1 cellular context compared by ENCODE assay signal in genomic region chr15:90388462-90389182, GRCh38.
TF ChIP-seq lines count a peak whose summit lies in the region.

No MANE protein-coding gene starts in this region.

TF ChIP-seq in K562, 482 proteins besides CTCF, POLR2A, EP300 and RAD21 (continued from another document and continues in another):
- TF ChIP-seq ATF1 (CRISPR knock-in tag; IDR thresholded peaks at IDR 0.05) = no peak
- peak; percentile 40; the same call in 1 of the 2 replicates for TF ChIP-seq ATF1 (tag; IDR thresholded peaks at IDR 0.05)
- no peak for TF ChIP-seq MAFG (tag; conservative IDR thresholded peaks at IDR 0.05)
- TF ChIP-seq ZNF23 (CRISPR knock-in tag; IDR thresholded peaks at IDR 0.05) = no peak
- TF ChIP-seq ERF (CRISPR knock-in tag; IDR thresholded peaks at IDR 0.05) = 0 out of 2 replicates have a peak, but pooled peaks have one; percentile 43
- no peak for TF ChIP-seq PURB (CRISPR knock-in tag; IDR thresholded peaks at IDR 0.05; ENCODE audit: low read depth)
- TF ChIP-seq EP400 (IDR thresholded peaks at IDR 0.05) = peak; percentile 72; the same call in 1 of the 2 replicates
- TF ChIP-seq, protein P1, sequence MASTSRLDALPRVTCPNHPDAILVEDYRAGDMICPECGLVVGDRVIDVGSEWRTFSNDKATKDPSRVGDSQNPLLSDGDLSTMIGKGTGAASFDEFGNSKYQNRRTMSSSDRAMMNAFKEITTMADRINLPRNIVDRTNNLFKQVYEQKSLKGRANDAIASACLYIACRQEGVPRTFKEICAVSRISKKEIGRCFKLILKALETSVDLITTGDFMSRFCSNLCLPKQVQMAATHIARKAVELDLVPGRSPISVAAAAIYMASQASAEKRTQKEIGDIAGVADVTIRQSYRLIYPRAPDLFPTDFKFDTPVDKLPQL (IDR thresholded peaks at IDR 0.05; ENCODE audit: extremely low read depth, insufficient read length) = no peak
- TF ChIP-seq FOXJ2 (tag; IDR thresholded peaks at IDR 0.05) = no peak
- no peak for TF ChIP-seq ARID1B (IDR thresholded peaks at IDR 0.05)
- no peak for TF ChIP-seq ZNF197 (CRISPR knock-in tag; IDR thresholded peaks at IDR 0.05; ENCODE audit: low read depth)
- no peak for TF ChIP-seq POLR2AphosphoS2 (IDR thresholded peaks at IDR 0.05; ENCODE audit: low read length)
- no peak for TF ChIP-seq ZNF76 (CRISPR knock-in tag; IDR thresholded peaks at IDR 0.05; ENCODE audit: borderline replicate concordance)
- peak; percentile 56 for TF ChIP-seq RBBP5 (IDR thresholded peaks at IDR 0.05; ENCODE audit: borderline replicate concordance, insufficient read depth, low read length, poor library complexity, severe bottlenecking)
- no peak for TF ChIP-seq ILF3 (IDR thresholded peaks at IDR 0.05; ENCODE audit: borderline replicate concordance)
- TF ChIP-seq MTA3 (IDR thresholded peaks at IDR 0.05; ENCODE audit: borderline replicate concordance) = 0 out of 2 replicates have a peak, but pooled peaks have one; percentile 56
- TF ChIP-seq XRCC3 (IDR thresholded peaks at IDR 0.05) = no peak
- TF ChIP-seq, protein P2, sequence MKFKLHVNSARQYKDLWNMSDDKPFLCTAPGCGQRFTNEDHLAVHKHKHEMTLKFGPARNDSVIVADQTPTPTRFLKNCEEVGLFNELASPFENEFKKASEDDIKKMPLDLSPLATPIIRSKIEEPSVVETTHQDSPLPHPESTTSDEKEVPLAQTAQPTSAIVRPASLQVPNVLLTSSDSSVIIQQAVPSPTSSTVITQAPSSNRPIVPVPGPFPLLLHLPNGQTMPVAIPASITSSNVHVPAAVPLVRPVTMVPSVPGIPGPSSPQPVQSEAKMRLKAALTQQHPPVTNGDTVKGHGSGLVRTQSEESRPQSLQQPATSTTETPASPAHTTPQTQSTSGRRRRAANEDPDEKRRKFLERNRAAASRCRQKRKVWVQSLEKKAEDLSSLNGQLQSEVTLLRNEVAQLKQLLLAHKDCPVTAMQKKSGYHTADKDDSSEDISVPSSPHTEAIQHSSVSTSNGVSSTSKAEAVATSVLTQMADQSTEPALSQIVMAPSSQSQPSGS (CRISPR knock-in tag; IDR thresholded peaks at IDR 0.05) = no peak
- no peak for TF ChIP-seq EHMT2 (IDR thresholded peaks at IDR 0.05)
- TF ChIP-seq CCAR2 (IDR thresholded peaks at IDR 0.05; ENCODE audit: low read depth, low read length) = no peak
- TF ChIP-seq NR4A1 (CRISPR knock-in tag; IDR thresholded peaks at IDR 0.05) = no peak
- no peak for TF ChIP-seq NR4A1 (tag; IDR thresholded peaks at IDR 0.05)
- no peak for TF ChIP-seq PCBP1 (IDR thresholded peaks at IDR 0.05; ENCODE audit: low read depth, low read length, poor library complexity, severe bottlenecking)
- no peak for TF ChIP-seq TRIM24 (IDR thresholded peaks at IDR 0.05)
- no peak for TF ChIP-seq MTA2 (IDR thresholded peaks at IDR 0.05; ENCODE audit: low read depth)
- no peak for TF ChIP-seq ZNF778 (CRISPR knock-in tag; IDR thresholded peaks at IDR 0.05)
- no peak for TF ChIP-seq TRIM28 (IDR thresholded peaks at IDR 0.05)
- no peak; the same call in 1 of the 2 replicates for TF ChIP-seq GABPA (tag; conservative IDR thresholded peaks at IDR 0.05; ENCODE audit: low read depth)
- no peak for TF ChIP-seq YY1 (IDR thresholded peaks at IDR 0.05; ENCODE audit: borderline replicate concordance in 1 of 3, control insufficient read depth in 1 of 3, extremely low read depth in 1 of 3, insufficient read depth in 3 of 3, insufficient read length in 1 of 3, insufficient replicate concordance in 2 of 3, low read depth in 1 of 3, low read length in 2 of 3)
- TF ChIP-seq KHSRP (IDR thresholded peaks at IDR 0.05) = no peak
- TF ChIP-seq ZBTB2 (IDR thresholded peaks at IDR 0.05) = no peak
- TF ChIP-seq ZFP36 (IDR thresholded peaks at IDR 0.05; ENCODE audit: low read depth, low read length, partially characterized antibody) = no peak
- TF ChIP-seq MAZ (CRISPR knock-in tag; conservative IDR thresholded peaks at IDR 0.05 in 1 of 2, IDR thresholded peaks at IDR 0.05 in 1 of 2) = peak in 1 of 2 experiments; percentile 59; a peak in 2 of 4 replicates
- no peak; the same call in 1 of the 2 replicates for TF ChIP-seq SP1 (CRISPR knock-in tag; IDR thresholded peaks at IDR 0.05)
- no peak for TF ChIP-seq PTTG1 (tag; IDR thresholded peaks at IDR 0.05; ENCODE audit: low read depth)
- TF ChIP-seq ZNF764 (CRISPR knock-in tag; IDR thresholded peaks at IDR 0.05; ENCODE audit: low read depth) = no peak
- TF ChIP-seq ZC3H11A (IDR thresholded peaks at IDR 0.05; ENCODE audit: low read depth, low read length) = no peak
- TF ChIP-seq FOXA1 (IDR thresholded peaks at IDR 0.05; ENCODE audit: borderline replicate concordance) = no peak
- TF ChIP-seq SOX6 (IDR thresholded peaks at IDR 0.05) = no peak
- no peak for TF ChIP-seq MXD1 (CRISPR knock-in tag; IDR thresholded peaks at IDR 0.05; ENCODE audit: borderline replicate concordance, poor library complexity, severe bottlenecking)
- 0 out of 2 replicates have a peak, but pooled peaks have one; percentile 38 for TF ChIP-seq SMAD4 (CRISPR knock-in tag; conservative IDR thresholded peaks at IDR 0.05)
- 0 out of 2 replicates have a peak, but pooled peaks have one; percentile 38 for TF ChIP-seq PHF21A (IDR thresholded peaks at IDR 0.05; ENCODE audit: borderline replicate concordance, low read depth)
- peak; percentile 5 for TF ChIP-seq NEUROD1 (IDR thresholded peaks at IDR 0.05; ENCODE audit: borderline replicate concordance, low read depth, low read length, partially characterized antibody)
- peak in 1 of 2 experiments; percentile 41; a peak in 1 of 4 replicates for TF ChIP-seq RCOR1 (IDR thresholded peaks at IDR 0.05; ENCODE audit: borderline replicate concordance in 1 of 2, low read depth in 2 of 2, low read length in 2 of 2)
- 0 out of 4 replicates have a peak, but pooled peaks of 1 of the 2 experiments have one; percentile 30 for TF ChIP-seq MNT (conservative IDR thresholded peaks at IDR 0.05)
- TF ChIP-seq NFE2 (IDR thresholded peaks at IDR 0.05; ENCODE audit: low read depth) = no peak
- no peak for TF ChIP-seq ZNF77 (CRISPR knock-in tag; IDR thresholded peaks at IDR 0.05)
- TF ChIP-seq PATZ1 (CRISPR knock-in tag; IDR thresholded peaks at IDR 0.05; ENCODE audit: borderline replicate concordance) = no peak
- no peak for TF ChIP-seq ZNF175 (CRISPR knock-in tag; IDR thresholded peaks at IDR 0.05; ENCODE audit: low read depth)
- no peak for TF ChIP-seq POU5F1 (IDR thresholded peaks at IDR 0.05; ENCODE audit: borderline replicate concordance, low read depth, low read length, partially characterized antibody)
- no peak for TF ChIP-seq ZNF239 (CRISPR knock-in tag; IDR thresholded peaks at IDR 0.05)
- TF ChIP-seq SAFB (IDR thresholded peaks at IDR 0.05; ENCODE audit: borderline replicate concordance, low read depth, low read length) = no peak
- TF ChIP-seq, protein P3, sequence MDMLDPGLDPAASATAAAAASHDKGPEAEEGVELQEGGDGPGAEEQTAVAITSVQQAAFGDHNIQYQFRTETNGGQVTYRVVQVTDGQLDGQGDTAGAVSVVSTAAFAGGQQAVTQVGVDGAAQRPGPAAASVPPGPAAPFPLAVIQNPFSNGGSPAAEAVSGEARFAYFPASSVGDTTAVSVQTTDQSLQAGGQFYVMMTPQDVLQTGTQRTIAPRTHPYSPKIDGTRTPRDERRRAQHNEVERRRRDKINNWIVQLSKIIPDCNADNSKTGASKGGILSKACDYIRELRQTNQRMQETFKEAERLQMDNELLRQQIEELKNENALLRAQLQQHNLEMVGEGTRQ (CRISPR knock-in tag; IDR thresholded peaks at IDR 0.05) = no peak
- no peak for TF ChIP-seq ETS1 (conservative IDR thresholded peaks at IDR 0.05; ENCODE audit: control insufficient read depth, low read depth, low read length)
- TF ChIP-seq ZNF232 (CRISPR knock-in tag; IDR thresholded peaks at IDR 0.05) = no peak
- no peak for TF ChIP-seq HOMEZ (CRISPR knock-in tag; IDR thresholded peaks at IDR 0.05)
- no peak for TF ChIP-seq ZNF644 (tag; IDR thresholded peaks at IDR 0.05; ENCODE audit: low read depth)
- TF ChIP-seq NELFE (IDR thresholded peaks at IDR 0.05; ENCODE audit: insufficient read depth, insufficient read length) = no peak
- TF ChIP-seq, protein P4, sequence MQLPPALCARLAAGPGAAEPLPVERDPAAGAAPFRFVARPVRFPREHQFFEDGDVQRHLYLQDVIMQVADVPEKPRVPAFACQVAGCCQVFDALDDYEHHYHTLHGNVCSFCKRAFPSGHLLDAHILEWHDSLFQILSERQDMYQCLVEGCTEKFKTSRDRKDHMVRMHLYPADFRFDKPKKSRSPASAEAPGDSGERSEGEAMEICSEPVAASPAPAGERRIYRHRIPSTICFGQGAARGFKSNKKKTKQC (CRISPR knock-in tag; IDR thresholded peaks at IDR 0.05) = no peak
- TF ChIP-seq U2AF1 (optimal IDR thresholded peaks at IDR 0.05; ENCODE audit: low read depth, low read length) = no peak
- no peak for TF ChIP-seq CREB3 (tag; conservative IDR thresholded peaks at IDR 0.05; ENCODE audit: low read depth)
- TF ChIP-seq ZNF217 (CRISPR knock-in tag; IDR thresholded peaks at IDR 0.05) = no peak
- no peak for TF ChIP-seq NBN (IDR thresholded peaks at IDR 0.05; ENCODE audit: low read depth)
- TF ChIP-seq PTBP1 (IDR thresholded peaks at IDR 0.05; ENCODE audit: low read depth, low read length) = no peak
- no peak for TF ChIP-seq ZNF696 (CRISPR knock-in tag; conservative IDR thresholded peaks at IDR 0.05)
